Comparison of ENCODE assay signal across 8 cellular contexts in the genomic region with DNA sequence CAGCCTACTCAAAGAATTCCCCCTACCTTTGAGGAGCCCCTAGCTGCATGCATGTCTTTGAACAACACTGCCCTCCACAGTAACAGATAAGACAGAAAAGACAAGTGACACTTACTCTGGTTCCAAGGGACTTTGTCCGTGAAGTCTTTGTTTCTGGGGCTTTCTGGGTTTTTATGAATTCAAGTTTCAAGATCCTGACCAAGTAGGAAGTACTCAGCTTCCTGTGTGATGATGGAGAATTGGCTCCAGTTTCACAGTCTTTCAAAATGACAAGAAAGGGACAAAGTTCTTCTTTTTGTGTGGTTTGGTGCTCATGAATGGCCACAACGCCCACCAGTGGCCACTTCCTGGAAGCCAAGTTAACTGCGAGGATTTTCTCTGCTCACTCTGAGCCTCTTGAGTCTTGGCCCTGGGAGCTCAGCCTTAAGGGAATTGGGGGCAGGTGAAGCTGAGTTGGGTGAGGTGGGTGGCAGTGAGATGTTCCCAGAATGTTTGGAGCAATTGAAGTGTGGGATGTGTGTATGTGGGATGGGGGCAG. TPM values are rescaled to one million over a fixed set of nuclear protein-coding genes. Genes with fewer than 3 reads are reported as not detected.
A peak's percentile ranks its signal among the peaks of the same experiment; 100 is the strongest.
DNase-seq lines count a peak whose midpoint lies in the region; ATAC-seq, FAIRE-seq and TF ChIP-seq lines count a peak whose summit lies in the region.

A gene (minus strand): TSS at position 147 of the 538 bp plus-strand sequence. CDS start 4,000 bp downstream, outside the sequence.

- H3K36me3 Mint-ChIP-seq in progenitor cell of endocrine pancreas (ENCODE audit: insufficient read depth), result no peaks in the 10 kb centered on the region

- H3K27ac Mint-ChIP-seq in progenitor cell of endocrine pancreas, result no peak within 1 kb of the TSS

- H3K9me3 Mint-ChIP-seq in progenitor cell of endocrine pancreas (ENCODE audit: low read depth), result no peaks in the 10 kb centered on the region

- no peaks in the 10 kb centered on the region for H3K27me3 ChIP-seq in BE2C

- TF ChIP-seq CTCF in BE2C (IDR thresholded peaks at IDR 0.05; ENCODE audit: low read depth, low read length) (peak; percentile 19), progenitor cell of endocrine pancreas (IDR thresholded peaks at IDR 0.05; ENCODE audit: unreplicated experiment) (peak; percentile 60)

- H3K4me1 Mint-ChIP-seq in progenitor cell of endocrine pancreas (ENCODE audit: low read depth), result peaks cover 4% of the 10 kb centered on the region

- no peaks in the 10 kb centered on the region for H3K27me3 Mint-ChIP-seq in progenitor cell of endocrine pancreas

- ATAC-seq in GM19035 (IDR thresholded peaks at IDR 0.05; ENCODE audit: unreplicated experiment), result peak; percentile 59

- no peak for DNase-seq in BE2C
- DNase-seq in Jurkat, Clone E6-1 (ENCODE audit: low read depth, low spot score), result peak; percentile 47
- peak; percentile 22 for DNase-seq in activated CD8-positive, alpha-beta memory T cell treated with anti-CD3 and anti-CD28 coated beads, Interleukin-2, amount 50 U/mL, for 4 hours
- peak; percentile 71 for DNase-seq in globus pallidus (ENCODE audit: low spot score)
- no peak for DNase-seq in progenitor cell of endocrine pancreas (ENCODE audit: low spot score, unreplicated experiment)
- no peak for DNase-seq in RCC 7860 (ENCODE audit: low spot score)
- no peak for DNase-seq in D341Med (ENCODE audit: low spot score)

- H3K4me3 ChIP-seq in BE2C (ENCODE audit: low read depth, low read length), result no peak within 1 kb of the TSS
- no peak within 1 kb of the TSS for H3K4me3 ChIP-seq in Jurkat, Clone E6-1 (ENCODE audit: low read length)

- H3K4me3 Mint-ChIP-seq in progenitor cell of endocrine pancreas (ENCODE audit: low read depth), result no peak within 1 kb of the TSS

- FAIRE-seq in RCC 7860 (lab: Jason Lieb, UNC), result no peak

- H3K36me3 ChIP-seq in BE2C, result no peaks in the 10 kb centered on the region

- H3K4me1 ChIP-seq in BE2C, result no peaks in the 10 kb centered on the region

- no peaks in the 10 kb centered on the region for H3K9me3 ChIP-seq in BE2C

RNA-seq across cellular contexts. Expression of the gene that starts here (rescaled TPM):
- not detected for polyA plus RNA-seq in BE2C (2012; ENCODE audit: insufficient read depth, insufficient read length, low read depth)
- polyA plus RNA-seq in Jurkat, Clone E6-1 (2012; ENCODE audit: insufficient read depth, insufficient read length), result 0.32 TPM
- total RNA-seq in progenitor cell of endocrine pancreas, result 0.11 and 0.14 TPM in 2 replicates

Comparison
In these comparisons a context has a peak if more than half of its experiments do, and no peak if none do; other contexts are left out.
1. DNase-seq: peak in Jurkat, Clone E6-1 (single experiment), activated CD8-positive, alpha-beta memory T cell treated with anti-CD3 and anti-CD28 coated beads, Interleukin-2, amount 50 U/mL, for 4 hours (single experiment) and globus pallidus (single experiment); none in BE2C (single experiment), progenitor cell of endocrine pancreas (single experiment), RCC 7860 (single experiment) and D341Med (single experiment).